8 cellular contexts compared by ENCODE assay signal in genomic region chr4:38663801-38664703, GRCh38. TPM values are rescaled to one million over a fixed set of nuclear protein-coding genes. Genes with fewer than 3 reads are reported as not detected.
DNase-seq lines count a peak whose midpoint lies in the region; ATAC-seq and TF ChIP-seq lines count a peak whose summit lies in the region.

Gene KLF3 (plus strand): TSS chr4:38664199. CDS start chr4:38680626, 16,427 bp downstream.

- CTCF ChIA-PET in HEK293T (lab: Yijun Ruan, JAX), result no interaction called here

- peak within 1 kb of the TSS; percentile 98 to 100 for H3K27ac ChIP-seq in thoracic aorta

- no peaks in the 10 kb centered on the region for H3K36me3 ChIP-seq in thoracic aorta

- peaks cover 7% of the 10 kb centered on the region for H3K36me3 Mint-ChIP-seq in activated naive CD8-positive, alpha-beta T cell treated with anti-CD3 and anti-CD28 coated beads, Interleukin-2, amount 10 ng/mL, durations not matched to agents 7 days and 5 days
- no peaks in the 10 kb centered on the region for H3K36me3 Mint-ChIP-seq in osteocyte (ENCODE audit: unreplicated experiment)

- POLR2A ChIA-PET in HEK293T (lab: Yijun Ruan, JAX), result interaction anchor here (0.6 to 1.3 kb wide), 2 partner anchors 8 to 10 kb away, joined by 3 read pairs; no protein-coding TSS in a partner anchor
- POLR2A ChIA-PET in activated naive CD8-positive, alpha-beta T cell treated with anti-CD3 and anti-CD28 coated beads, Interleukin-2, amount 10 ng/mL, durations not matched to agents 7 days and 5 days (lab: Charles Lee), result interaction anchor here (1.4 to 1.9 kb wide), 3 partner anchors 9 to 345 kb away, joined by 3 to 7 read pairs (median 4); no protein-coding TSS in a partner anchor

- peak within 1 kb of the TSS; percentile 89 for H3K27ac Mint-ChIP-seq in activated naive CD8-positive, alpha-beta T cell treated with anti-CD3 and anti-CD28 coated beads, Interleukin-2, amount 10 ng/mL, durations not matched to agents 7 days and 5 days
- H3K27ac Mint-ChIP-seq in osteocyte (ENCODE audit: unreplicated experiment), result peak within 1 kb of the TSS; percentile 99

- peaks cover 7% of the 10 kb centered on the region for H3K9me3 Mint-ChIP-seq in activated naive CD8-positive, alpha-beta T cell treated with anti-CD3 and anti-CD28 coated beads, Interleukin-2, amount 10 ng/mL, durations not matched to agents 7 days and 5 days
- peaks cover 7% of the 10 kb centered on the region for H3K9me3 Mint-ChIP-seq in osteocyte (ENCODE audit: unreplicated experiment)

- ATAC-seq in activated naive CD8-positive, alpha-beta T cell treated with anti-CD3 and anti-CD28 coated beads, Interleukin-2, amount 10 ng/mL, durations not matched to agents 7 days and 5 days (ENCODE audit: low read depth), result peak; percentile 84
- peak; percentile 53 for ATAC-seq in thoracic aorta (ENCODE audit: insufficient number of reproducible peaks, low FRiP score, low read depth)

- peaks cover 26 to 38% of the 10 kb centered on the region in 2 donors for H3K4me1 ChIP-seq in thoracic aorta (ENCODE audit: control insufficient read depth in 1 of 2, low read depth in 2 of 2)

- TF ChIP-seq CTCF in osteocyte (IDR thresholded peaks at IDR 0.05) (no peak), thoracic aorta (IDR thresholded peaks at IDR 0.05) (no peak)

- H3K27me3 Mint-ChIP-seq in activated naive CD8-positive, alpha-beta T cell treated with anti-CD3 and anti-CD28 coated beads, Interleukin-2, amount 10 ng/mL, durations not matched to agents 7 days and 5 days, result no peaks in the 10 kb centered on the region
- no peaks in the 10 kb centered on the region for H3K27me3 Mint-ChIP-seq in osteocyte (ENCODE audit: unreplicated experiment)

- DNase-seq in GM03348 (ENCODE audit: low spot score), result peak; percentile 97
- peak; percentile 68 for DNase-seq in HEK293T (ENCODE audit: extremely low spot score)
- DNase-seq in NAMALWA (ENCODE audit: low spot score), result peak; percentile 54
- peak; percentile 61 to 82 for DNase-seq in SW 1271 (lab: John Stamatoyannopoulos, UW)
- peak; percentile 91 for DNase-seq in activated naive CD8-positive, alpha-beta T cell treated with anti-CD3 and anti-CD28 coated beads, Interleukin-2, amount 10 ng/mL, durations not matched to agents 7 days and 5 days
- peak; percentile 75 to 97 (median 92) for DNase-seq in head of caudate nucleus
- DNase-seq in osteocyte (ENCODE audit: extremely low spot score, unreplicated experiment), result peak; percentile 96
- DNase-seq in thoracic aorta (ENCODE audit: low spot score), result peak; percentile 78

- peak within 1 kb of the TSS; percentile 89 for H3K4me3 Mint-ChIP-seq in activated naive CD8-positive, alpha-beta T cell treated with anti-CD3 and anti-CD28 coated beads, Interleukin-2, amount 10 ng/mL, durations not matched to agents 7 days and 5 days
- H3K4me3 Mint-ChIP-seq in osteocyte (ENCODE audit: unreplicated experiment), result peak within 1 kb of the TSS; percentile 95

- no peaks in the 10 kb centered on the region for H3K9me3 ChIP-seq in thoracic aorta

- intact Hi-C loops in head of caudate nucleus (cut with DNase I), result loop anchor here (2.0 to 10.0 kb wide), 3 partner anchors 52 to 979 kb away; partner anchors contain the start of gene RELL1

- H3K27me3 ChIP-seq in thoracic aorta (replicated peaks; ENCODE audit: insufficient read depth), result no peaks in the 10 kb centered on the region

- H3K4me3 ChIP-seq in thoracic aorta, result peak within 1 kb of the TSS; percentile 99

- peaks cover 45% of the 10 kb centered on the region for H3K4me1 Mint-ChIP-seq in activated naive CD8-positive, alpha-beta T cell treated with anti-CD3 and anti-CD28 coated beads, Interleukin-2, amount 10 ng/mL, durations not matched to agents 7 days and 5 days
- peaks cover 36% of the 10 kb centered on the region for H3K4me1 Mint-ChIP-seq in osteocyte (ENCODE audit: unreplicated experiment)

TF ChIP-seq in HEK293T, 16 proteins besides CTCF, POLR2A, EP300 and RAD21:
- 0 out of 2 replicates have a peak, but pooled peaks have one; percentile 9 for TF ChIP-seq FOXM1 (IDR thresholded peaks at IDR 0.05; ENCODE audit: borderline replicate concordance)
- TF ChIP-seq ARNT (IDR thresholded peaks at IDR 0.05), result no peak

RNA-seq across cellular contexts. Expression of gene KLF3, which starts in this region (rescaled TPM):
- total RNA-seq in activated naive CD8-positive, alpha-beta T cell treated with anti-CD3 and anti-CD28 coated beads, Interleukin-2, amount 10 ng/mL, durations not matched to agents 7 days and 5 days, result 10 to 100 TPM; 37.8 to 44.1 TPM
- total RNA-seq in osteocyte (42.4 and 43.7 TPM in 2 replicates), thoracic aorta (10 to 100 TPM; 45.8 to 53.4 TPM)

Comparison
In these comparisons a context has a peak if more than half of its experiments do, and no peak if none do; other contexts are left out.
1. Peak in every context shown above with its lines: DNase-seq, ATAC-seq, H3K4me3 ChIP-seq and H3K27ac ChIP-seq.